1 cellular context compared by ENCODE assay signal in the genomic region with DNA sequence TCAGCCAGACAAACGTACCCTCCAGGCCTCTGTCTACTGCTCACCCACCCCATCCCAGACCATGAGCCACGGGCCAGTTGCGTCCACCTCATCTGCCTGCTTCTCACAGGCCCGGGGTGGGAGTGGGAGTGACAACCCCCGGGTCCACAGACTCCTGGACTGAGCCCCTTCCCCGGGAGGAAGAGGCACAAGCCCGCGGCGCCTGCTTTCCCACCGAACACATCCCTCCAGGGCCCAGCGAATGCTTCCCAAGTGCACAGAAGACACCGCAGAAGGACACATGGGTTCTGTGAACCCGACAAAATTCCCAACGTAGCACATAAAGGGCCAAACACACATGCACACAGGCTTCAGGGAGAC.
TF ChIP-seq lines count a peak whose summit lies in the region.

No MANE protein-coding gene starts in this region.

TF ChIP-seq in WTC11, 78 proteins besides CTCF, POLR2A, EP300 and RAD21 (continued from another document):
- TF ChIP-seq STAT6 (CRISPR knock-in tag; conservative IDR thresholded peaks at IDR 0.05; ENCODE audit: low read depth) (no peak), RORB (CRISPR knock-in tag; IDR thresholded peaks at IDR 0.05) (no peak), CREB1 (CRISPR knock-in tag; IDR thresholded peaks at IDR 0.05) (no peak), TEAD1 (CRISPR knock-in tag; IDR thresholded peaks at IDR 0.05) (no peak), PREB (CRISPR knock-in tag; IDR thresholded peaks at IDR 0.05; ENCODE audit: borderline replicate concordance) (no peak), IRF2 (CRISPR knock-in tag; IDR thresholded peaks at IDR 0.05; ENCODE audit: borderline replicate concordance, low read depth) (no peak)
- TF ChIP-seq, protein P1, sequence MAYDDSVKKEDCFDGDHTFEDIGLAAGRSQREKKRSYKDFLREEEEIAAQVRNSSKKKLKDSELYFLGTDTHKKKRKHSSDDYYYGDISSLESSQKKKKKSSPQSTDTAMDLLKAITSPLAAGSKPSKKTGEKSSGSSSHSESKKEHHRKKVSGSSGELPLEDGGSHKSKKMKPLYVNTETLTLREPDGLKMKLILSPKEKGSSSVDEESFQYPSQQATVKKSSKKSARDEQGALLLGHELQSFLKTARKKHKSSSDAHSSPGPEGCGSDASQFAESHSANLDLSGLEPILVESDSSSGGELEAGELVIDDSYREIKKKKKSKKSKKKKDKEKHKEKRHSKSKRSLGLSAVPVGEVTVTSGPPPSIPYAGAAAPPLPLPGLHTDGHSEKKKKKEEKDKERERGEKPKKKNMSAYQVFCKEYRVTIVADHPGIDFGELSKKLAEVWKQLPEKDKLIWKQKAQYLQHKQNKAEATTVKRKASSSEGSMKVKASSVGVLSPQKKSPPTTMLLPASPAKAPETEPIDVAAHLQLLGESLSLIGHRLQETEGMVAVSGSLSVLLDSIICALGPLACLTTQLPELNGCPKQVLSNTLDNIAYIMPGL (CRISPR knock-in tag; IDR thresholded peaks at IDR 0.05), result no peak
